In the genomic region with DNA sequence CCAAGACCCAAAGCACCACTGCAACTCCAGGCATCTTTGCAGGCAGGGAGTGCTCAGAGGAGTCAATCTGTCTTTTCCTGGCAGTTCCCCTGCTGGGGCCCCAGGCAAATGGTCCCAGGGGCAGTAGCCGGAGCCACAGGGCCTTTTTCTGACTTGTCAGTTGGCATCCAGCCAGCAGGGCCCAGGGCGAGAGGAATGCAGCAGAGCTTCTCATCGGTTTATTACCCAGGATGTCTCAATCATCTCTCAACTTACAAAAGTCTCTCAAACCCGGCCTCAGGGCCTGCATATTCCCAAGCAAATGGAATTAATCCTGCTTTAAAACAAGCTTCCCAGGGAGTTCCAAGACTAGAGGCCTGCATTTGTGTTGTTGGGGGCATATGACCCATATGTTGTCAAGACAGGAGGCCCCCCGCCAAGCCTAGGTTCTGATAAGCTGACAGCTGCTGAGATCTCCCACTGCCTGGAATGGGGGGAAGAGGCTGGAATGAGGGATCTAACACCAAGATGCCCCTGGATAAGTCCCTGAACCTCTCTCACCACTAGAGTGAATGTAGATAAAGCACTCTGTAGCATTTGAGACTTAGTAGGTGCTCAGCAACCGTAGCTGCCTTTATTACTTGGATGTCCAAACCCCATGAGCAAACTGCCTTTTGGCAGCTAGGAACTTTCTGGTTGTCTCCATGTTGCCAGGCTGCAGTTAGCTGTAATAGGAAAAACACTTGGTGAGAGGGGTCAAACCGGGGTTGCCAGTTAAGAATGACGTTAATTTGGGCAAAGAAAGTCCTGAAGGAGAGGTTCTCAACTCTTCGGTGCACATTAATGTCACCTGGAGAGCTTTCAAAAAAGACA, we compare ENCODE assay signal across 9 cellular contexts. TPM values are rescaled to one million over a fixed set of nuclear protein-coding genes. Genes with fewer than 3 reads are reported as not detected.
A peak's percentile ranks its signal among the peaks of the same experiment; 100 is the strongest.
DNase-seq lines count a peak whose midpoint lies in the region; ATAC-seq and TF ChIP-seq lines count a peak whose summit lies in the region.
"Had no signal": no experiment of that assay in that cellular context is flagged by ENCODE, and none has a peak within 500 bp of the region (broad histone marks: within the 10 kb centered on the region; RNA-seq: fewer than 3 reads in every experiment).

No MANE protein-coding gene starts in this region.

- no peak for TF ChIP-seq POLR2A in erythroblast (IDR thresholded peaks at IDR 0.05; ENCODE audit: low read length)

- DNase-seq in Daoy (ENCODE audit: low read depth) (peak; percentile 82), NAMALWA (ENCODE audit: low spot score) (peak; percentile 43), erythroblast (lab: John Stamatoyannopoulos, UW) (peak; percentile 22 to 45), posterior vena cava (ENCODE audit: low spot score) (peak; percentile 91), SHP77 (lab: John Stamatoyannopoulos, UW) (no peak), NCI-H774 (lab: John Stamatoyannopoulos, UW) (no peak), NCI-H2227 treated with DMSO at 0.1 percent for 48 hours (lab: John Stamatoyannopoulos, UW) (no peak)
- DNase-seq: NCI-H1092 treated with DMSO at 0.1 percent for 48 hours had no signal

- no peak for ATAC-seq in HG02884 (IDR thresholded peaks at IDR 0.05; ENCODE audit: unreplicated experiment)

- intact Hi-C loops in posterior vena cava (cut with DNase I): no loop called here

RNA-seq across cellular contexts. Expression of gene RASL10B, which starts 4.6 kb away (rescaled TPM):
- total RNA-seq in Daoy (2014; rRNA removed; shearing (Covaris generic)): 0.39 and 3.5 TPM in 2 replicates
- 1 to 10 TPM; 1.1 to 2.3 TPM for total RNA-seq in posterior vena cava

RNA-seq across cellular contexts. Expression of gene GAS2L2, which starts 26.2 kb away (rescaled TPM):
- total RNA-seq in Daoy (2014; rRNA removed; shearing (Covaris generic)): not detected in 2 replicates
- not detected for total RNA-seq in posterior vena cava

RNA-seq across cellular contexts. Expression of gene C17orf50, which starts 33.9 kb away (rescaled TPM):
- total RNA-seq in Daoy (2014; rRNA removed; shearing (Covaris generic)): not detected in 2 replicates
- total RNA-seq in posterior vena cava: not detected

Comparison
In these comparisons a context has a peak if more than half of its experiments do, and no peak if none do; other contexts are left out.
1. DNase-seq: peak in Daoy (single experiment), NAMALWA (single experiment), erythroblast (2 of 2) and posterior vena cava (single experiment); none in SHP77 (0 of 2), NCI-H774 (single experiment) and NCI-H2227 treated with DMSO at 0.1 percent for 48 hours (single experiment).